Comparison of ENCODE assay signal across 9 cellular contexts in genomic region chr12:25557830-25558436, GRCh38. TPM values are rescaled to one million over a fixed set of nuclear protein-coding genes. Genes with fewer than 3 reads are reported as not detected.
DNase-seq lines count a peak whose midpoint lies in the region; ATAC-seq and TF ChIP-seq lines count a peak whose summit lies in the region.
"Had no signal": no experiment of that assay in that cellular context is flagged by ENCODE, and none has a peak within 500 bp of the region (broad histone marks: within the 10 kb centered on the region; RNA-seq: fewer than 3 reads in every experiment).

No MANE protein-coding gene starts in this region.

- no peak overlapping the region for H2BK15ac ChIP-seq in mesenchymal stem cell (ENCODE audit: low read depth, poor library complexity, severe bottlenecking)

- H3K4me3 Mint-ChIP-seq in activated naive CD4-positive, alpha-beta T cell treated with anti-CD3 and anti-CD28 coated beads for 36 hours: no peak overlapping the region
- H3K4me3 Mint-ChIP-seq: central memory CD8-positive, alpha-beta T cell had no signal

- H3K4me3 ChIP-seq in mammary epithelial cell (replicated peaks in 1 of 3; ENCODE audit: insufficient read depth in 1 of 3, low read depth in 2 of 3, low read length in 3 of 3): no peak overlapping the region
- no peak overlapping the region for H3K4me3 ChIP-seq in mesenchymal stem cell (ENCODE audit: insufficient read depth in 1 of 2, low read depth in 1 of 2, low read length in 2 of 2)
- H3K4me3 ChIP-seq in suprapubic skin: no peak overlapping the region

- BruUV-seq in mammary epithelial cell (replicated peaks; lab: Mats Ljungman, UMichigan): no TSS peak

- H3K14ac ChIP-seq in mesenchymal stem cell (ENCODE audit: low read length in 2 of 2): no peak overlapping the region

- in situ Hi-C loops in mammary epithelial cell (cut with MboI; ENCODE audit: low sequenced_read_pairs in 2 of 2): loop anchor here in 1 of 2 donors (25.0 kb wide), 1 partner anchor 121 kb away; no protein-coding TSS in a partner anchor

- H4K20me1 ChIP-seq in mammary epithelial cell (ENCODE audit: insufficient read depth, low read length): no peaks in the 10 kb centered on the region

- no peak overlapping the region for H3K9ac ChIP-seq in mammary epithelial cell (ENCODE audit: insufficient read depth, low read length)
- peak overlapping the region; percentile 12 for H3K9ac ChIP-seq in mesenchymal stem cell (ENCODE audit: low read length)

- H2AFZ ChIP-seq in mammary epithelial cell (ENCODE audit: low read depth, low read length): no peak overlapping the region
- H2AFZ ChIP-seq in mesenchymal stem cell (ENCODE audit: low read depth, low read length): no peak overlapping the region

- no peak for TF ChIP-seq EP300 in suprapubic skin (IDR thresholded peaks at IDR 0.05)

- H2BK12ac ChIP-seq in mesenchymal stem cell (ENCODE audit: low read length in 2 of 2): no peak overlapping the region

- no peak for ATAC-seq in GM18868 (IDR thresholded peaks at IDR 0.05; ENCODE audit: unreplicated experiment)

- H2BK120ac ChIP-seq in mesenchymal stem cell (ENCODE audit: low read depth, low read length): no peak overlapping the region

- H3K79me1 ChIP-seq in mesenchymal stem cell (replicated peaks; ENCODE audit: low read length, poor library complexity, severe bottlenecking): no peaks in the 10 kb centered on the region

- TF ChIP-seq POLR2A in suprapubic skin (IDR thresholded peaks at IDR 0.05): no peak

- no peaks in the 10 kb centered on the region for H3K79me2 ChIP-seq in mammary epithelial cell (ENCODE audit: insufficient read depth, low read length)

- no peak overlapping the region for H4K91ac ChIP-seq in mesenchymal stem cell (ENCODE audit: low read length)

- dilution Hi-C loops in mammary epithelial cell (cut with HindIII; ENCODE audit: low sequenced_read_pairs): no loop called here

- no peak overlapping the region for H4K8ac ChIP-seq in mesenchymal stem cell (ENCODE audit: low read length)

- no peak overlapping the region for H2AK5ac ChIP-seq in mesenchymal stem cell (ENCODE audit: low read length, severe bottlenecking)

- CTCF ChIA-PET in activated naive CD4-positive, alpha-beta T cell treated with anti-CD3 and anti-CD28 coated beads for 36 hours (lab: Charles Lee): interaction anchor here (0.6 kb wide), 1 partner anchor 114 kb away, joined by 3 read pairs; no protein-coding TSS in a partner anchor
- CTCF ChIA-PET in mammary epithelial cell (lab: Charles Lee; ENCODE audit: low non-redundant PET): no interaction called here

- WGBS in mammary epithelial cell (ENCODE audit: low coverage, missing lambda C conversion rate): 50% methylated on average over 2 of the region's 2 CpGs
- WGBS in mesenchymal stem cell: no CpG with 5 or more reads among the region's 2 CpGs
- 33% methylated on average over 2 of the region's 2 CpGs for WGBS in suprapubic skin

- peaks cover 5% of the 10 kb centered on the region for H3K9me3 Mint-ChIP-seq in activated naive CD4-positive, alpha-beta T cell treated with anti-CD3 and anti-CD28 coated beads for 36 hours

- H3K4me1 Mint-ChIP-seq in activated naive CD4-positive, alpha-beta T cell treated with anti-CD3 and anti-CD28 coated beads for 36 hours (ENCODE audit: low read depth): peaks cover 6% of the 10 kb centered on the region
- H3K4me1 Mint-ChIP-seq: central memory CD8-positive, alpha-beta T cell had no signal

- H2BK5ac ChIP-seq in mesenchymal stem cell (ENCODE audit: low read depth, low read length, poor library complexity, severe bottlenecking): no peak overlapping the region

- no peak overlapping the region for H3K18ac ChIP-seq in mesenchymal stem cell (ENCODE audit: low read depth in 1 of 2, low read length in 2 of 2)

- peak; percentile 33 for DNase-seq in activated naive CD4-positive, alpha-beta T cell treated with anti-CD3 and anti-CD28 coated beads for 36 hours
- DNase-seq in activated naive CD4-positive, alpha-beta T cell treated with anti-CD3 and anti-CD28 coated beads, Interleukin-2, amount 50 U/mL, for 16 hours: no peak
- DNase-seq in NCI-H1694 treated with DMSO at 0.1 percent for 48 hours (lab: John Stamatoyannopoulos, UW) (peak; percentile 34), mammary epithelial cell (peak; percentile 45), mesenchymal stem cell (peak; percentile 37), suprapubic skin (ENCODE audit: low spot score in 2 of 2) (no peak), NCI-H345 (lab: John Stamatoyannopoulos, UW) (no peak)

- H3K27ac ChIP-seq in mammary epithelial cell (ENCODE audit: insufficient read depth, low read depth, low read length) (peak overlapping the region; percentile 4), mesenchymal stem cell (ENCODE audit: low read length, poor library complexity, severe bottlenecking) (no peak overlapping the region), suprapubic skin (no peak overlapping the region)

- H3K27me3 Mint-ChIP-seq in activated naive CD4-positive, alpha-beta T cell treated with anti-CD3 and anti-CD28 coated beads for 36 hours (ENCODE audit: low read depth): no peaks in the 10 kb centered on the region

- H3K4me1 ChIP-seq in mammary epithelial cell (ENCODE audit: insufficient read depth, low read length) (no peaks in the 10 kb centered on the region), mesenchymal stem cell (ENCODE audit: control insufficient read depth, insufficient read depth, low read depth, low read length) (no peaks in the 10 kb centered on the region), suprapubic skin (no peaks in the 10 kb centered on the region)

- no peaks in the 10 kb centered on the region for H3K27me3 ChIP-seq in mammary epithelial cell (ENCODE audit: insufficient read depth, low read length)
- H3K27me3 ChIP-seq in mesenchymal stem cell (ENCODE audit: control insufficient read depth in 1 of 2, insufficient read depth in 1 of 2, low read length in 2 of 2): no peaks in the 10 kb centered on the region
- H3K27me3 ChIP-seq in suprapubic skin: no peaks in the 10 kb centered on the region

- H3K23ac ChIP-seq in mesenchymal stem cell (ENCODE audit: low read length in 2 of 2): no peak overlapping the region

- H3K4me2 ChIP-seq in mammary epithelial cell (ENCODE audit: insufficient read depth, low read depth, low read length) (no peak overlapping the region), mesenchymal stem cell (ENCODE audit: low read length, poor library complexity, severe bottlenecking) (no peak overlapping the region)

- H3K27ac Mint-ChIP-seq in activated naive CD4-positive, alpha-beta T cell treated with anti-CD3 and anti-CD28 coated beads for 36 hours: no peak overlapping the region

- TF ChIP-seq CTCF in mammary epithelial cell (conservative IDR thresholded peaks at IDR 0.05 in 1 of 2, IDR thresholded peaks at IDR 0.05 in 1 of 2; ENCODE audit: extremely low read depth in 1 of 2, insufficient read depth in 1 of 2, low read depth in 1 of 2, low read length in 2 of 2): peak; percentile 38 to 62
- peak in 1 of 2 donors; percentile 28 for TF ChIP-seq CTCF in suprapubic skin (IDR thresholded peaks at IDR 0.05)

- intact Hi-C loops in activated naive CD4-positive, alpha-beta T cell treated with anti-CD3 and anti-CD28 coated beads for 36 hours (cut with micrococcal nuclease): loop anchor here (2.0 kb wide), 1 partner anchor 121 kb away; no protein-coding TSS in a partner anchor
- intact Hi-C loops in mammary epithelial cell (cut with micrococcal nuclease): loop anchor here (1.0 to 10.0 kb wide), 3 partner anchors 122 to 471 kb away; no protein-coding TSS in a partner anchor

- H3K4ac ChIP-seq in mesenchymal stem cell (ENCODE audit: low read depth in 1 of 2, low read length in 2 of 2): no peak overlapping the region

- H3K9me3 ChIP-seq in mammary epithelial cell (replicated peaks; ENCODE audit: insufficient read depth, low read length) (no peaks in the 10 kb centered on the region), mesenchymal stem cell (ENCODE audit: control insufficient read depth, low read length) (no peaks in the 10 kb centered on the region), suprapubic skin (no peaks in the 10 kb centered on the region)

- H3K36me3 ChIP-seq in mammary epithelial cell (ENCODE audit: insufficient read depth, low read length) (no peaks in the 10 kb centered on the region), mesenchymal stem cell (ENCODE audit: control insufficient read depth in 1 of 2, insufficient read depth in 2 of 2, low read depth in 1 of 2, low read length in 2 of 2) (no peaks in the 10 kb centered on the region), suprapubic skin (no peaks in the 10 kb centered on the region)

- peaks cover 2% of the 10 kb centered on the region for H3K36me3 Mint-ChIP-seq in activated naive CD4-positive, alpha-beta T cell treated with anti-CD3 and anti-CD28 coated beads for 36 hours (ENCODE audit: low read depth)

RNA-seq across cellular contexts. Expression of gene LMNTD1, which starts 4.8 kb away (rescaled TPM):
- not detected for total RNA-seq in activated naive CD4-positive, alpha-beta T cell treated with anti-CD3 and anti-CD28 coated beads for 36 hours
- total RNA-seq in mammary epithelial cell: 1 to 10 TPM in 1 of 2 donors, under 1 TPM in 1; 0.33 to 1.2 TPM
- polyA plus RNA-seq in mammary epithelial cell: 0.28 TPM
- not detected for polyA minus RNA-seq in mammary epithelial cell
- not detected for polyA plus RNA-seq in mesenchymal stem cell (2013, experiment 1 of 2)
- not detected for polyA plus RNA-seq in mesenchymal stem cell (2013, experiment 2 of 2)
- 1 to 10 TPM in 1 of 4 donors, not detected in 3; 2.7 TPM for total RNA-seq in suprapubic skin

Comparison
In these comparisons a context has a peak if more than half of its experiments do, and no peak if none do; other contexts are left out.
1. DNase-seq: peak in activated naive CD4-positive, alpha-beta T cell treated with anti-CD3 and anti-CD28 coated beads for 36 hours (single experiment), NCI-H1694 treated with DMSO at 0.1 percent for 48 hours (single experiment), mammary epithelial cell (single experiment) and mesenchymal stem cell (single experiment); none in activated naive CD4-positive, alpha-beta T cell treated with anti-CD3 and anti-CD28 coated beads, Interleukin-2, amount 50 U/mL, for 16 hours (single experiment), suprapubic skin (0 of 2) and NCI-H345 (single experiment).